1 cellular context compared by ENCODE assay signal in the genomic region with DNA sequence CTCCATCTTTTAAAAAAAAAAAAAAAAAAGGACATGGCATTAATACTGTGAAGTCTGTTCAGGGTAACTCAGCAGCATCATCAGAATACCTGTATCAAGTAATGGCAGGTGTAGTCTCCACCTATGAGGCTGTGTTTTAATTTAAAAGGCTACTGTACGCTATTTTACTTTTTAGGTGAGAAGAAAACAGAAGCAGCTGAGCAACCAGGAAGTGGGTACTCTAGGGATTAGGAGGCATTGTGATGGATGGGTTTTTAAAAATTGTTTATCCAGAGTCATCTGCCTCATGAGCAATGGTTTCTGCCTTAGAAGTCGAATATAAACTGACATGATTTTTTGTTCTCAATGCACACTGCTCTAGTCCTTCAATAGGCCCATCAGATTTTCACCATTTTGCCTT.
TF ChIP-seq lines count a peak whose summit lies in the region.

No MANE protein-coding gene starts in this region.

TF ChIP-seq in neural cell, 6 proteins besides CTCF, POLR2A, EP300 and RAD21 (continued from another document):
- TF ChIP-seq, protein P1, sequence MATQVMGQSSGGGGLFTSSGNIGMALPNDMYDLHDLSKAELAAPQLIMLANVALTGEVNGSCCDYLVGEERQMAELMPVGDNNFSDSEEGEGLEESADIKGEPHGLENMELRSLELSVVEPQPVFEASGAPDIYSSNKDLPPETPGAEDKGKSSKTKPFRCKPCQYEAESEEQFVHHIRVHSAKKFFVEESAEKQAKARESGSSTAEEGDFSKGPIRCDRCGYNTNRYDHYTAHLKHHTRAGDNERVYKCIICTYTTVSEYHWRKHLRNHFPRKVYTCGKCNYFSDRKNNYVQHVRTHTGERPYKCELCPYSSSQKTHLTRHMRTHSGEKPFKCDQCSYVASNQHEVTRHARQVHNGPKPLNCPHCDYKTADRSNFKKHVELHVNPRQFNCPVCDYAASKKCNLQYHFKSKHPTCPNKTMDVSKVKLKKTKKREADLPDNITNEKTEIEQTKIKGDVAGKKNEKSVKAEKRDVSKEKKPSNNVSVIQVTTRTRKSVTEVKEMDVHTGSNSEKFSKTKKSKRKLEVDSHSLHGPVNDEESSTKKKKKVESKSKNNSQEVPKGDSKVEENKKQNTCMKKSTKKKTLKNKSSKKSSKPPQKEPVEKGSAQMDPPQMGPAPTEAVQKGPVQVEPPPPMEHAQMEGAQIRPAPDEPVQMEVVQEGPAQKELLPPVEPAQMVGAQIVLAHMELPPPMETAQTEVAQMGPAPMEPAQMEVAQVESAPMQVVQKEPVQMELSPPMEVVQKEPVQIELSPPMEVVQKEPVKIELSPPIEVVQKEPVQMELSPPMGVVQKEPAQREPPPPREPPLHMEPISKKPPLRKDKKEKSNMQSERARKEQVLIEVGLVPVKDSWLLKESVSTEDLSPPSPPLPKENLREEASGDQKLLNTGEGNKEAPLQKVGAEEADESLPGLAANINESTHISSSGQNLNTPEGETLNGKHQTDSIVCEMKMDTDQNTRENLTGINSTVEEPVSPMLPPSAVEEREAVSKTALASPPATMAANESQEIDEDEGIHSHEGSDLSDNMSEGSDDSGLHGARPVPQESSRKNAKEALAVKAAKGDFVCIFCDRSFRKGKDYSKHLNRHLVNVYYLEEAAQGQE (IDR thresholded peaks at IDR 0.05; ENCODE audit: borderline replicate concordance) = no peak
- peak; percentile 1 for TF ChIP-seq POLR2AphosphoS5 (IDR thresholded peaks at IDR 0.05)
